ENCODE assay signal across 27 cellular contexts in genomic region chr7:6232130-6232529, GRCh38. TPM values are rescaled to one million over a fixed set of nuclear protein-coding genes. Genes with fewer than 3 reads are reported as not detected.
DNase-seq lines count a peak whose midpoint lies in the region; FAIRE-seq and TF ChIP-seq lines count a peak whose summit lies in the region.
"Had no signal": no experiment of that assay in that cellular context is flagged by ENCODE, and none has a peak within 500 bp of the region (broad histone marks: within the 10 kb centered on the region; RNA-seq: fewer than 3 reads in every experiment).

No MANE protein-coding gene starts in this region.

- no peaks in the 10 kb centered on the region for H3K36me3 Mint-ChIP-seq in CD8-positive, alpha-beta memory T cell
- H3K36me3 Mint-ChIP-seq: activated naive CD4-positive, alpha-beta T cell treated with anti-CD3 and anti-CD28 coated beads, Interleukin-2, amount 50 U/mL, for 24 hours; naive thymus-derived CD4-positive, alpha-beta T cell had no signal

- no peaks in the 10 kb centered on the region for H3K36me3 ChIP-seq in CD8-positive, alpha-beta memory T cell (ENCODE audit: insufficient read depth, low read length)
- H3K36me3 ChIP-seq in endothelial cell of umbilical vein (ENCODE audit: control insufficient read depth in 2 of 2, extremely low read depth in 1 of 2, insufficient read depth in 2 of 2, low read length in 2 of 2) (no peaks in the 10 kb centered on the region), skeletal muscle satellite cell (ENCODE audit: insufficient read depth, low read length) (no peaks in the 10 kb centered on the region)
- H3K36me3 ChIP-seq: ascending aorta, sigmoid colon, suprapubic skin, vagina had no signal

- H3K9ac ChIP-seq in endothelial cell of umbilical vein (replicated peaks; ENCODE audit: extremely low read depth, insufficient read depth, low read length) = no peak overlapping the region
- H3K9ac ChIP-seq in skeletal muscle satellite cell (ENCODE audit: low read depth, low read length) = no peak overlapping the region
- H3K9ac ChIP-seq: KMS-11 had no signal

- dilution Hi-C loops in endothelial cell of umbilical vein (cut with MboI; ENCODE audit: extremely low pct_ligation_motif_present, low sequenced_read_pairs) = no loop called here

- no peaks in the 10 kb centered on the region for H3K9me3 ChIP-seq in CD8-positive, alpha-beta memory T cell (ENCODE audit: low read length)
- no peaks in the 10 kb centered on the region for H3K9me3 ChIP-seq in endothelial cell of umbilical vein (replicated peaks; ENCODE audit: control insufficient read depth, insufficient read depth, low read length)
- no peaks in the 10 kb centered on the region for H3K9me3 ChIP-seq in skeletal muscle satellite cell (replicated peaks; ENCODE audit: low read length)
- H3K9me3 ChIP-seq: ascending aorta, sigmoid colon, SJSA1, suprapubic skin, vagina had no signal

- H3K27ac Mint-ChIP-seq in CD8-positive, alpha-beta memory T cell = peak overlapping the region in 6 of 8 donors; percentile 35 to 83 (median 46)
- H3K27ac Mint-ChIP-seq: activated naive CD4-positive, alpha-beta T cell treated with anti-CD3 and anti-CD28 coated beads, Interleukin-2, amount 50 U/mL, for 24 hours; activated T-helper 1 cell treated with anti-CD3 and anti-CD28 coated beads, Interleukin-12 subunit alpha, Interleukin-12 subunit beta, Interleukin-2, Interleukin-4 antibody, amounts not matched to agents 30 ng/mL and 10 ng/mL and 1 ng/mL, durations not matched to agents 14 hours and 24 hours and 36 hours; T-helper 1 cell treated with Interleukin-12 subunit alpha and Interleukin-12 subunit beta and Interleukin-4 antibody, amounts not matched to agents 30 μg/mL and 1 μg/mL, for 36 hours had no signal

- no peaks in the 10 kb centered on the region for H4K20me1 ChIP-seq in endothelial cell of umbilical vein (replicated peaks; ENCODE audit: control insufficient read depth, extremely low read depth, insufficient read depth, low read length)

- no peaks in the 10 kb centered on the region for H3K9me3 Mint-ChIP-seq in CD8-positive, alpha-beta memory T cell
- H3K9me3 Mint-ChIP-seq: activated naive CD4-positive, alpha-beta T cell treated with anti-CD3 and anti-CD28 coated beads, Interleukin-2, amount 50 U/mL, for 24 hours; activated T-helper 1 cell treated with anti-CD3 and anti-CD28 coated beads, Interleukin-12 subunit alpha, Interleukin-12 subunit beta, Interleukin-2, Interleukin-4 antibody, amounts not matched to agents 30 ng/mL and 10 ng/mL and 1 ng/mL, durations not matched to agents 14 hours and 24 hours and 36 hours; naive thymus-derived CD4-positive, alpha-beta T cell; T-helper 1 cell treated with Interleukin-12 subunit alpha and Interleukin-12 subunit beta and Interleukin-4 antibody, amounts not matched to agents 30 μg/mL and 1 μg/mL, for 36 hours had no signal

- H3K4me3 Mint-ChIP-seq in CD8-positive, alpha-beta memory T cell = peak overlapping the region in 6 of 7 donors; percentile 54 to 74 (median 66)
- H3K4me3 Mint-ChIP-seq: activated naive CD4-positive, alpha-beta T cell treated with anti-CD3 and anti-CD28 coated beads, Interleukin-2, amount 50 U/mL, for 24 hours; activated T-helper 1 cell treated with anti-CD3 and anti-CD28 coated beads, Interleukin-12 subunit alpha, Interleukin-12 subunit beta, Interleukin-2, Interleukin-4 antibody, amounts not matched to agents 30 ng/mL and 10 ng/mL and 1 ng/mL, durations not matched to agents 14 hours and 24 hours and 36 hours; T-helper 1 cell treated with Interleukin-12 subunit alpha and Interleukin-12 subunit beta and Interleukin-4 antibody, amounts not matched to agents 30 μg/mL and 1 μg/mL, for 36 hours had no signal

- CTCF ChIA-PET in CD8-positive, alpha-beta memory T cell (lab: Charles Lee) = no interaction called here
- CTCF ChIA-PET in endothelial cell of umbilical vein (lab: Charles Lee) = interaction anchor here (1.4 kb wide), 1 partner anchor 86 kb away, joined by 3 read pairs; no protein-coding TSS in a partner anchor

- H3K4me1 Mint-ChIP-seq in CD8-positive, alpha-beta memory T cell = peaks cover 55 to 83% (median 81%) of the 10 kb centered on the region in 3 donors

- POLR2A ChIA-PET in CD8-positive, alpha-beta memory T cell (lab: Charles Lee) = no interaction called here
- POLR2A ChIA-PET in endothelial cell of umbilical vein (lab: Charles Lee) = no interaction called here

- no TSS peak for BruUV-seq in endothelial cell of umbilical vein (replicated peaks; lab: Mats Ljungman, UMichigan)

- no peaks in the 10 kb centered on the region for H3K79me2 ChIP-seq in endothelial cell of umbilical vein (ENCODE audit: control insufficient read depth, insufficient read depth, low read length)

- DNase-seq in CD8-positive, alpha-beta memory T cell = no peak
- DNase-seq in NB4 (ENCODE audit: low read depth) (peak; percentile 38), endothelial cell of umbilical vein (ENCODE audit: low read depth, low spot score) (no peak), GM20000 (ENCODE audit: low spot score) (no peak), NCI-H187 treated with DMSO at 0.1 percent for 48 hours (lab: John Stamatoyannopoulos, UW) (no peak), head of caudate nucleus (no peak)
- DNase-seq: activated CD4-positive, alpha-beta T cell treated with anti-CD3 and anti-CD28 coated beads for 4 hours; DMS53; erythroblast; foreskin fibroblast; GDM1; HCEC 1CT; hippocampal formation; naive thymus-derived CD4-positive, alpha-beta T cell; NCI-H1048; NCI-H2029; NCI-H345; sigmoid colon had no signal

- H2AFZ ChIP-seq in endothelial cell of umbilical vein (ENCODE audit: low read depth, low read length) = no peak overlapping the region

- no peak overlapping the region for H3K4me3 ChIP-seq in CD8-positive, alpha-beta memory T cell (ENCODE audit: low read length)
- H3K4me3 ChIP-seq in NB4 (ENCODE audit: low read depth, low read length) (no peak overlapping the region), endothelial cell of umbilical vein (replicated peaks in 1 of 3; ENCODE audit: insufficient read depth in 1 of 3, low read depth in 1 of 3, low read length in 3 of 3) (no peak overlapping the region), skeletal muscle satellite cell (ENCODE audit: low read length) (peak overlapping the region; percentile 33)
- H3K4me3 ChIP-seq: ascending aorta, sigmoid colon, SJSA1, suprapubic skin, vagina had no signal

- intact Hi-C loops in endothelial cell of umbilical vein (cut with micrococcal nuclease) (loop anchor here (5.0 kb wide), 1 partner anchor 40 kb away; the partner anchor contains the start of gene CYTH3), head of caudate nucleus (cut with DNase I) (no loop called here)

- no peaks in the 10 kb centered on the region for H3K27me3 ChIP-seq in CD8-positive, alpha-beta memory T cell (ENCODE audit: insufficient read depth, low read length, poor library complexity, severe bottlenecking)
- H3K27me3 ChIP-seq in endothelial cell of umbilical vein (ENCODE audit: control insufficient read depth in 2 of 2, insufficient read depth in 2 of 2, low read length in 2 of 2) = no peaks in the 10 kb centered on the region
- H3K27me3 ChIP-seq in skeletal muscle satellite cell (ENCODE audit: control insufficient read depth, insufficient read depth, low read length) = no peaks in the 10 kb centered on the region
- H3K27me3 ChIP-seq: ascending aorta, sigmoid colon, SJSA1, suprapubic skin, vagina had no signal

- TF ChIP-seq CTCF in NB4 (IDR thresholded peaks at IDR 0.05; ENCODE audit: low read depth, low read length) (no peak), endothelial cell of umbilical vein (IDR thresholded peaks at IDR 0.05; ENCODE audit: extremely low read depth in 1 of 2, insufficient read depth in 1 of 2, low read depth in 1 of 2, low read length in 2 of 2) (no peak), GM20000 (IDR thresholded peaks at IDR 0.05; ENCODE audit: extremely low read depth, missing control alignments) (no peak)

- no peak for FAIRE-seq in endothelial cell of umbilical vein (lab: Jason Lieb, UNC)

- H3K4me2 ChIP-seq in endothelial cell of umbilical vein (ENCODE audit: insufficient read depth, low read length) (peak overlapping the region; percentile 38), skeletal muscle satellite cell (ENCODE audit: low read length) (peak overlapping the region; percentile 67)
- H3K4me2 ChIP-seq: KMS-11 had no signal

- H3K27ac ChIP-seq in CD8-positive, alpha-beta memory T cell (ENCODE audit: low read depth, low read length) = no peak overlapping the region
- H3K27ac ChIP-seq in endothelial cell of umbilical vein (ENCODE audit: insufficient read depth, low read depth, low read length) = no peak overlapping the region
- H3K27ac ChIP-seq: ascending aorta, KMS-11, sigmoid colon, SJSA1, suprapubic skin, vagina had no signal

- H3K4me1 ChIP-seq in CD8-positive, alpha-beta memory T cell (ENCODE audit: insufficient read depth, low read length) = peaks cover 22% of the 10 kb centered on the region
- H3K4me1 ChIP-seq in endothelial cell of umbilical vein (ENCODE audit: control insufficient read depth, extremely low read depth, insufficient read depth, low read length) = peaks cover 9% of the 10 kb centered on the region
- peaks cover 50% of the 10 kb centered on the region for H3K4me1 ChIP-seq in skeletal muscle satellite cell (ENCODE audit: control insufficient read depth, insufficient read depth, low read length)

- H3K27me3 Mint-ChIP-seq in CD8-positive, alpha-beta memory T cell = peaks cover 0 to 5% of the 10 kb centered on the region in 2 donors
- H3K27me3 Mint-ChIP-seq: activated naive CD4-positive, alpha-beta T cell treated with anti-CD3 and anti-CD28 coated beads, Interleukin-2, amount 50 U/mL, for 24 hours had no signal

- TF ChIP-seq POLR2A in NB4 (IDR thresholded peaks at IDR 0.05; ENCODE audit: extremely low read depth, insufficient read length) (no peak), endothelial cell of umbilical vein (IDR thresholded peaks at IDR 0.05; ENCODE audit: low read depth, low read length) (no peak)

- no peaks in the 10 kb centered on the region for H3K9me1 ChIP-seq in endothelial cell of umbilical vein (replicated peaks; ENCODE audit: control insufficient read depth, extremely low read depth, insufficient read depth, low read length)

TF ChIP-seq in endothelial cell of umbilical vein, 7 proteins besides CTCF, POLR2A, EP300 and RAD21 (continues in another document):
- TF ChIP-seq EZH2 (IDR thresholded peaks at IDR 0.05; ENCODE audit: borderline replicate concordance, low read depth, low read length, severe bottlenecking) (no peak), POLR2AphosphoS5 (IDR thresholded peaks at IDR 0.05; ENCODE audit: insufficient read depth, low read depth, low read length) (no peak)

RNA-seq across cellular contexts. Expression of gene CYTH3, which starts 40.3 kb away (rescaled TPM):
- 1 to 10 TPM; 4.5 to 4.9 TPM for total RNA-seq in CD8-positive, alpha-beta memory T cell
- polyA plus RNA-seq in CD8-positive, alpha-beta memory T cell = 15.7 TPM
- total RNA-seq in endothelial cell of umbilical vein = 11.1 and 11.2 TPM in 2 replicates
- polyA plus RNA-seq in endothelial cell of umbilical vein = 8.6 and 12.2 TPM in 2 replicates
- 6.0 and 7.0 TPM in 2 replicates for polyA plus RNA-seq in endothelial cell of umbilical vein (2011; cell fraction: cytosol; rRNA removed)
- 18.5 and 19.0 TPM in 2 replicates for polyA plus RNA-seq in endothelial cell of umbilical vein (2011; cell fraction: nucleus; rRNA removed)
- polyA plus RNA-seq in endothelial cell of umbilical vein (2012) = 6.6 and 10.1 TPM in 2 replicates
- 8.7 and 10.8 TPM in 2 replicates for polyA minus RNA-seq in endothelial cell of umbilical vein
- 6.2 TPM for polyA minus RNA-seq in endothelial cell of umbilical vein (2011; cell fraction: cytosol; rRNA and poly(A)+ RNA removed)
- polyA minus RNA-seq in endothelial cell of umbilical vein (2011; cell fraction: nucleus; rRNA and poly(A)+ RNA removed) = 9.4 and 11.1 TPM in 2 replicates
- total RNA-seq in skeletal muscle satellite cell (2012; rRNA removed) = 26.4 and 28.6 TPM in 2 replicates
